27 cellular contexts compared by ENCODE assay signal in the genomic region with DNA sequence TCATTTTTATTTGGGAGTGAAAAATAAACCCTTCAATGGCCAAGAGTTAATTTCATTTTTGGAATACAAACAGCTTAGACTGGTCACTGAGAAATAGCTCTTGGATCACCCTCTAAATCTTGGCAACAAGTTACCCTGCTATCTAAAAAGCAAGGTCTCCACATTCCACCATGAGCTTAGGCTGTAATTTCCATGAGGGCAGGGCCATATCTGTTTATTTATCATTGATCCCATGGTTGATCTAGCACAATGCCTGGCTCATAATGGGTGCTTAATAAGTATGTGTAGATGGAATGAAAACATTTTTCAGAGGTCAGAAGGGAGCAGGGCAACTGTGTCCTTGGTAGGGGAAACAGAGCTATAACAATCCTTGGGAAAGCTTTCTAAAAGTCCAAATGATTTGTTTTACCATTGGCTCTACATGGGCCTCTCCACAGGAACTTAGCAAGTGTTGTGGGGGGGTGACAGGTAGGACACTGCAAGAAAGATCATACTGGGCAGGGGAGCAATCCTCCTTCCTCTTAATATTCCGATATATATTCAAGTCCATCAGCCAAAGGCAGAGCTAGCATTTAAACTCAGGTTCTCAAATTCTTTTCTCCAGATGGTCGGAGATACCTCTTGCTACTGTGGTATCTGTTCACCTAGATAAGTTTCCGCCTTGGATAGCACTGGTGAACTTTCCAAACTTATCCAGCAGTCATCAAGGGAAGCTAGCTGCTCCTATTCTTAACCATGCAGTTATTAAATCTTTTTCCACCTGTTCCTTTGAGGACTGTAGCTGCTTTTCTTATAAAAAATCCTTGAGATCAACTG. TPM values are rescaled to one million over a fixed set of nuclear protein-coding genes. Genes with fewer than 3 reads are reported as not detected.
A peak's percentile ranks its signal among the peaks of the same experiment; 100 is the strongest.
DNase-seq lines count a peak whose midpoint lies in the region; ATAC-seq and TF ChIP-seq lines count a peak whose summit lies in the region.
"Had no signal": no experiment of that assay in that cellular context is flagged by ENCODE, and none has a peak within 500 bp of the region (broad histone marks: within the 10 kb centered on the region; RNA-seq: fewer than 3 reads in every experiment).

No MANE protein-coding gene starts in this region.

- H3K4me3 ChIP-seq in GM23338 = no peak overlapping the region
- no peak overlapping the region for H3K4me3 ChIP-seq in adrenal gland
- H3K4me3 ChIP-seq in fibroblast of the aortic adventitia (ENCODE audit: low read depth, low read length) = no peak overlapping the region
- H3K4me3 ChIP-seq in thoracic aorta = no peak overlapping the region
- H3K4me3 ChIP-seq in smooth muscle cell = no peak overlapping the region
- H3K4me3 ChIP-seq: GM23248, SJSA1 had no signal

- H3K4me3 Mint-ChIP-seq in GM23338 = no peak overlapping the region
- H3K4me3 Mint-ChIP-seq: B cell; CD8-positive, alpha-beta T cell; H9; T-cell had no signal

- WGBS in adrenal gland, 4 donors = 93 to 100% (median 96%) methylated on average over 3 of the region's 3 CpGs
- WGBS in smooth muscle cell (ENCODE audit: low lambda C conversion rate) = 97% methylated on average over 3 of the region's 3 CpGs

- 0 out of 2 replicates have a peak overlapping the region, but pooled peaks have one; percentile 52 for H3K27ac ChIP-seq in GM23338 (ENCODE audit: low read depth)
- H3K27ac ChIP-seq in adrenal gland = peak overlapping the region in 3 of 5 donors; percentile 17 to 69 (median 20)
- H3K27ac ChIP-seq in thoracic aorta = peak overlapping the region; percentile 24 to 26
- no peak overlapping the region for H3K27ac ChIP-seq in smooth muscle cell (ENCODE audit: low read depth)
- H3K27ac ChIP-seq: C4-2B, GM23248 had no signal

- H3K9me2 ChIP-seq in GM23338 (ENCODE audit: insufficient read depth) = no peaks in the 10 kb centered on the region

- no peaks in the 10 kb centered on the region for H3K27me3 ChIP-seq in GM23338 (ENCODE audit: insufficient read depth)
- no peaks in the 10 kb centered on the region for H3K27me3 ChIP-seq in adrenal gland
- no peaks in the 10 kb centered on the region for H3K27me3 ChIP-seq in thoracic aorta (replicated peaks; ENCODE audit: insufficient read depth)
- no peaks in the 10 kb centered on the region for H3K27me3 ChIP-seq in smooth muscle cell (ENCODE audit: low read depth)
- H3K27me3 ChIP-seq: SJSA1 had no signal

- H3K9me3 ChIP-seq in adrenal gland (replicated peaks in 1 of 3) = no peaks in the 10 kb centered on the region
- H3K9me3 ChIP-seq in thoracic aorta = no peaks in the 10 kb centered on the region
- H3K9me3 ChIP-seq in smooth muscle cell (replicated peaks; ENCODE audit: low read depth) = no peaks in the 10 kb centered on the region
- H3K9me3 ChIP-seq: Caco-2, SJSA1 had no signal

- H4K20me1 ChIP-seq in GM23338 (replicated peaks; ENCODE audit: insufficient read depth) (no peaks in the 10 kb centered on the region), smooth muscle cell (ENCODE audit: low read depth) (no peaks in the 10 kb centered on the region)

- intact Hi-C loops in adrenal gland (cut with DNase I) = no loop called here

- H2AFZ ChIP-seq in GM23338 (no peak overlapping the region), smooth muscle cell (ENCODE audit: low read depth) (no peak overlapping the region)
- H2AFZ ChIP-seq: GM23248 had no signal

- H3F3A ChIP-seq in GM23338 (replicated peaks; ENCODE audit: low read depth) (no peaks in the 10 kb centered on the region), smooth muscle cell (ENCODE audit: low read depth) (no peaks in the 10 kb centered on the region)

- peaks cover 7% of the 10 kb centered on the region; the same call in 1 of the 2 replicates for H3K36me3 ChIP-seq in GM23338 (ENCODE audit: insufficient read depth)
- H3K36me3 ChIP-seq in adrenal gland (replicated peaks in 1 of 2) = no peaks in the 10 kb centered on the region
- no peaks in the 10 kb centered on the region for H3K36me3 ChIP-seq in thoracic aorta
- no peaks in the 10 kb centered on the region for H3K36me3 ChIP-seq in smooth muscle cell (ENCODE audit: low read depth)

- H3K36me3 Mint-ChIP-seq in GM23338 (ENCODE audit: low read depth) = peaks cover 22% of the 10 kb centered on the region

- TF ChIP-seq CTCF in GM23338 (conservative IDR thresholded peaks at IDR 0.05; ENCODE audit: low read depth in 2 of 2) (no peak), adrenal gland (IDR thresholded peaks at IDR 0.05) (no peak), fibroblast of the aortic adventitia (IDR thresholded peaks at IDR 0.05; ENCODE audit: insufficient read depth, low read length) (no peak), thoracic aorta (IDR thresholded peaks at IDR 0.05) (no peak), smooth muscle cell (IDR thresholded peaks at IDR 0.05; ENCODE audit: borderline replicate concordance, insufficient read depth, poor library complexity, severe bottlenecking) (no peak)

- H3K4me1 Mint-ChIP-seq in GM23338 = no peaks in the 10 kb centered on the region
- H3K4me1 Mint-ChIP-seq: H9, T-cell had no signal

- no peak for TF ChIP-seq POLR2A in adrenal gland (IDR thresholded peaks at IDR 0.05)

- H3K27ac Mint-ChIP-seq in GM23338 = no peak overlapping the region
- H3K27ac Mint-ChIP-seq: B cell; CD8-positive, alpha-beta T cell; H9; T-cell had no signal

- ATAC-seq in GM23338 = no peak
- ATAC-seq in thoracic aorta (ENCODE audit: insufficient number of reproducible peaks, low FRiP score, low read depth) = no peak
- no peak for ATAC-seq in GM18907 (IDR thresholded peaks at IDR 0.05; ENCODE audit: unreplicated experiment)
- ATAC-seq: CD8-positive, alpha-beta T cell; HepG2; PC-3; T-cell had no signal

- H3K4me1 ChIP-seq in GM23338 (ENCODE audit: insufficient read depth) (no peaks in the 10 kb centered on the region), adrenal gland (replicated peaks in 1 of 2) (peaks cover 20 to 21% of the 10 kb centered on the region in 2 donors), thoracic aorta (ENCODE audit: control insufficient read depth in 1 of 2, low read depth in 2 of 2) (peaks cover 7 to 22% of the 10 kb centered on the region in 2 donors), smooth muscle cell (ENCODE audit: low read depth) (no peaks in the 10 kb centered on the region)
- H3K4me1 ChIP-seq: Caco-2 had no signal

- no peaks in the 10 kb centered on the region for H3K27me3 Mint-ChIP-seq in GM23338 (ENCODE audit: insufficient read depth, low read depth, poor library complexity)
- H3K27me3 Mint-ChIP-seq: B cell, T-cell had no signal

- H3K9ac ChIP-seq in smooth muscle cell (ENCODE audit: low read depth) = no peak overlapping the region
- H3K9ac ChIP-seq: GM23248 had no signal

- peaks cover 9% of the 10 kb centered on the region for H3K9me3 Mint-ChIP-seq in GM23338

- DNase-seq in GM23338 (ENCODE audit: low spot score) = no peak
- DNase-seq in adrenal gland = peak in 1 of 7 donors; percentile 19
- DNase-seq in fibroblast of the aortic adventitia (ENCODE audit: low read depth) = peak; percentile 78
- no peak for DNase-seq in thoracic aorta (ENCODE audit: low spot score)
- DNase-seq in A172 (ENCODE audit: low spot score) = no peak
- DNase-seq in HUDEP-2 (lab: John Stamatoyannopoulos, UW; ENCODE audit: unreplicated experiment in 76 of 76) = no peak
- no peak for DNase-seq in smooth muscle cell (lab: John Stamatoyannopoulos, UW; ENCODE audit: unreplicated experiment)
- DNase-seq: Caco-2; CD8-positive, alpha-beta T cell; DMS 273 treated with DMSO at 0.1 percent for 48 hours; DMS79; GM23248; H9; KBM-7; MM.1S; NCI-H2029; NCI-H446; NCI-H526; NCI-H82; NK-92 treated with Interleukin-12 subunit alpha and Interleukin-12 subunit beta, amount 100 ng/mL, for 24 hours; PC-3; T-cell had no signal

- H3K4me2 ChIP-seq in GM23338 (no peak overlapping the region), smooth muscle cell (no peak overlapping the region)

- H3K79me2 ChIP-seq in GM23338 (replicated peaks; ENCODE audit: insufficient read depth) = no peaks in the 10 kb centered on the region
- no peaks in the 10 kb centered on the region for H3K79me2 ChIP-seq in smooth muscle cell (ENCODE audit: low read depth)

TF ChIP-seq in GM23338, 12 proteins besides CTCF, POLR2A, EP300 and RAD21 (continues in another document):
- TF ChIP-seq CREB1 (CRISPR knock-in tag; IDR thresholded peaks at IDR 0.05; ENCODE audit: low read depth) (no peak), STAT1 (IDR thresholded peaks at IDR 0.05; ENCODE audit: unreplicated experiment) (no peak)

RNA-seq across cellular contexts. Expression of a gene that starts 53.1 kb away (rescaled TPM):
- total RNA-seq in GM23338 (2014; rRNA removed; shearing (Covaris generic)) = 0.63 and 0.74 TPM in 2 replicates
- polyA plus RNA-seq in GM23338 (2016; fragmentation: Nextera tagmentation; extraction: Ambion mirVana) = 0.52 and 0.74 TPM in 2 replicates
- 1 to 10 TPM in 5 of 8 donors, under 1 TPM in 3; 0.42 to 3.0 (median 1.8) TPM for total RNA-seq in adrenal gland
- polyA plus RNA-seq in adrenal gland = 1 to 10 TPM in 2 of 3 donors, under 1 TPM in 1; 0.40 to 7.8 (median 6.4) TPM
- 0.36 and 0.57 TPM in 2 replicates for total RNA-seq in fibroblast of the aortic adventitia (ENCODE audit: low replicate concordance)
- total RNA-seq in thoracic aorta = 1 to 10 TPM in 1 of 2 donors, under 1 TPM in 1; 0.95 to 1.3 TPM
- total RNA-seq in A172 (2014; rRNA removed; shearing (Covaris generic)) = not detected in 2 replicates
- total RNA-seq in smooth muscle cell = 0.22 TPM in 1 of 2 replicates, not detected in the other
- 0.43 and 2.0 TPM in 2 replicates for polyA plus RNA-seq in smooth muscle cell
- total RNA-seq: PC-3 had no signal
